Comparison of ENCODE assay signal across 8 cellular contexts in the genomic region with DNA sequence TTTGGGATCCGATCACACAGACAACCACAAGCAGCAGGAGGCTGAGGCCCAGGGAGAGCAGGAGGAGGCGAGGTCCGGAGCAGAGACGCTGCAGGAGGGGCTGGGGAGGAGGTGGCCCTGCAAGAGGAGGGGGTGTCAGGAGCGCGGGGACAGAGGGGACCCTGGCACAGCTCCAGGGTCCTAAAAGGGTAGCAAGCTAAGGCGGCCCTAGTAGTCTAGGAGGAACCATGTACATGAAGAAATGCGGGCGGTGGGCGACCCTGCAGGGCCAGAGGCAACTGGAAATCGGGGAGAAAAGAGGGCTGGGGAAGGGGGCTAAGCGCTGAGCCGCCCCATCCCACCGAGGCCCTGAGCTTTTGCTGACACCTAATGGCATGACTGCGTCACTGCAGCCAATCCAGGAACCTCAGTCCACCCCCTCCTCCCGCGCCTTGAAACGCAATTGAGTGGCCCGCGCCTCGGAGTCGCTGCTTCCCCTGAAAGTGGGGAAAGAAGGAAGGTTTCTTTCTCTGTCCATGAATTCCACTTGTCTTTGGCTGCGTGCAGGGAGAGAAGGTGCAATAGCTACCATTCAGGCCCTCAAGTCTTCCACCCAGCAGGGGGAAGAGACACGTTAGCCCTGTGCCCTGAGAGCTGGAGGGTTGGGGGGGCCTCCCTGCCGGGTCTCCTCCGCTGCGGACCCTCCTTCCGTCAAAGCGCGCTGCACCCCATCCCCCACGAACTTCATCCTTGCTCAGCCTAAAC. TPM values are rescaled to one million over a fixed set of nuclear protein-coding genes. Genes with fewer than 3 reads are reported as not detected.
DNase-seq lines count a peak whose midpoint lies in the region; ATAC-seq and TF ChIP-seq lines count a peak whose summit lies in the region.

No MANE protein-coding gene starts in this region.

- peak overlapping the region; percentile 42 to 64 for H3K4me3 Mint-ChIP-seq in effector memory CD8-positive, alpha-beta T cell

- H3K4me3 ChIP-seq in mesenchymal stem cell (ENCODE audit: insufficient read depth in 1 of 2, low read depth in 1 of 2, low read length in 2 of 2), result peak overlapping the region; percentile 33 to 74

- H2BK5ac ChIP-seq in mesenchymal stem cell (ENCODE audit: low read depth, low read length, poor library complexity, severe bottlenecking), result no peak overlapping the region

- no peak overlapping the region for H2AK5ac ChIP-seq in mesenchymal stem cell (ENCODE audit: low read length, severe bottlenecking)

- no peaks in the 10 kb centered on the region for H3K36me3 Mint-ChIP-seq in effector memory CD8-positive, alpha-beta T cell (ENCODE audit: insufficient read depth)

- TF ChIP-seq CTCF in GM20000 (IDR thresholded peaks at IDR 0.05; ENCODE audit: extremely low read depth, missing control alignments), result peak; percentile 81

- peaks cover 23% of the 10 kb centered on the region for H3K4me1 ChIP-seq in mesenchymal stem cell (ENCODE audit: control insufficient read depth, insufficient read depth, low read depth, low read length)

- in situ Hi-C loops in ACHN (cut with HindIII; ENCODE audit: low pct_ligation_motif_present, low pct_unique_long_range_greater_than_20kb, low sequenced_read_pairs), result no loop called here

- H3K4ac ChIP-seq in mesenchymal stem cell (ENCODE audit: low read depth in 1 of 2, low read length in 2 of 2), result peak overlapping the region; percentile 5 to 46

- peaks cover 15 to 49% of the 10 kb centered on the region in 2 experiments for H3K27me3 ChIP-seq in mesenchymal stem cell (ENCODE audit: control insufficient read depth in 1 of 2, insufficient read depth in 1 of 2, low read length in 2 of 2)

- H3K27me3 Mint-ChIP-seq in effector memory CD8-positive, alpha-beta T cell, result peaks cover 9% of the 10 kb centered on the region in 2 donors

- peak overlapping the region; percentile 64 for H4K91ac ChIP-seq in mesenchymal stem cell (ENCODE audit: low read length)

- peak overlapping the region in 1 of 2 experiments; percentile 49 for H3K14ac ChIP-seq in mesenchymal stem cell (ENCODE audit: low read length in 2 of 2)

- peak overlapping the region; percentile 73 for H3K9ac ChIP-seq in mesenchymal stem cell (ENCODE audit: low read length)

- peak overlapping the region; percentile 45 for H2BK120ac ChIP-seq in mesenchymal stem cell (ENCODE audit: low read depth, low read length)

- no peaks in the 10 kb centered on the region for H3K36me3 ChIP-seq in mesenchymal stem cell (ENCODE audit: control insufficient read depth in 1 of 2, insufficient read depth in 2 of 2, low read depth in 1 of 2, low read length in 2 of 2)

- no peak overlapping the region for H2BK15ac ChIP-seq in mesenchymal stem cell (ENCODE audit: low read depth, poor library complexity, severe bottlenecking)

- peak overlapping the region; percentile 82 to 89 for H3K18ac ChIP-seq in mesenchymal stem cell (ENCODE audit: low read depth in 1 of 2, low read length in 2 of 2)

- H3K23ac ChIP-seq in mesenchymal stem cell (ENCODE audit: low read length in 2 of 2), result no peak overlapping the region

- H4K8ac ChIP-seq in mesenchymal stem cell (ENCODE audit: low read length), result peak overlapping the region; percentile 89

- no peak overlapping the region for H2BK12ac ChIP-seq in mesenchymal stem cell (ENCODE audit: low read length in 2 of 2)

- H3K27ac ChIP-seq in mesenchymal stem cell (ENCODE audit: low read length, poor library complexity, severe bottlenecking), result no peak overlapping the region

- peak overlapping the region in 1 of 2 donors; percentile 45 for H3K27ac Mint-ChIP-seq in effector memory CD8-positive, alpha-beta T cell

- H3K4me2 ChIP-seq in mesenchymal stem cell (ENCODE audit: low read length, poor library complexity, severe bottlenecking), result peak overlapping the region; percentile 89

- H3K9me3 Mint-ChIP-seq in effector memory CD8-positive, alpha-beta T cell, result no peaks in the 10 kb centered on the region

- DNase-seq in ACHN (peak; percentile 76), GM20000 (ENCODE audit: low spot score) (peak; percentile 89), NCI-H748 (lab: John Stamatoyannopoulos, UW; ENCODE audit: unreplicated experiment) (peak; percentile 86), mesenchymal stem cell (peak; percentile 79)
- peak; percentile 36 to 39 for DNase-seq in activated CD8-positive, alpha-beta memory T cell treated with anti-CD3 and anti-CD28 coated beads for 4 hours (ENCODE audit: low read depth in 2 of 2)
- DNase-seq in effector memory CD8-positive, alpha-beta T cell, result peak; percentile 55 to 62 (median 55)
- peak; percentile 33 to 43 (median 34) for DNase-seq in stimulated activated CD4-positive, alpha-beta T cell treated with anti-CD3 and anti-CD28 coated beads, TNF-alpha, amount 100 ng/mL, for 48 hours (ENCODE audit: low read depth in 3 of 3)

- peak overlapping the region; percentile 6 for H2AFZ ChIP-seq in mesenchymal stem cell (ENCODE audit: low read depth, low read length)

- H3K9me3 ChIP-seq in mesenchymal stem cell (ENCODE audit: control insufficient read depth, low read length), result no peaks in the 10 kb centered on the region

- no peaks in the 10 kb centered on the region for H3K79me1 ChIP-seq in mesenchymal stem cell (replicated peaks; ENCODE audit: low read length, poor library complexity, severe bottlenecking)

- ATAC-seq in effector memory CD8-positive, alpha-beta T cell (replicated peaks), result peak; percentile 75
- ATAC-seq in HG02852 (IDR thresholded peaks at IDR 0.05; ENCODE audit: unreplicated experiment), result no peak

- 2% methylated on average over 11 of the region's 31 CpGs for WGBS in mesenchymal stem cell

- H3K4me1 Mint-ChIP-seq in effector memory CD8-positive, alpha-beta T cell (ENCODE audit: low read depth in 2 of 2), result peaks cover 6 to 8% of the 10 kb centered on the region in 2 donors

RNA-seq across cellular contexts. Expression of gene ASGR1, which starts 1.8 kb away (rescaled TPM):
- 1.2 TPM for polyA plus RNA-seq in mesenchymal stem cell (2013, experiment 1 of 2)
- polyA plus RNA-seq in mesenchymal stem cell (2013, experiment 2 of 2), result 1.1 TPM

RNA-seq across cellular contexts. Expression of gene DLG4, which starts 42.3 kb away (rescaled TPM):
- 21.6 TPM for polyA plus RNA-seq in mesenchymal stem cell (2013, experiment 1 of 2)
- polyA plus RNA-seq in mesenchymal stem cell (2013, experiment 2 of 2), result 20.4 TPM

RNA-seq across cellular contexts. Expression of gene ACADVL, which starts 42.4 kb away (rescaled TPM):
- polyA plus RNA-seq in mesenchymal stem cell (2013, experiment 1 of 2), result 273 TPM
- 278 TPM for polyA plus RNA-seq in mesenchymal stem cell (2013, experiment 2 of 2)

RNA-seq across cellular contexts. Expression of gene DVL2, which starts 56.9 kb away (rescaled TPM):
- 40.7 TPM for polyA plus RNA-seq in mesenchymal stem cell (2013, experiment 1 of 2)
- 39.7 TPM for polyA plus RNA-seq in mesenchymal stem cell (2013, experiment 2 of 2)

Comparison
In these comparisons a context has a peak if more than half of its experiments do, and no peak if none do; other contexts are left out.
1. DNase-seq: peak in every context shown above with its lines; median percentile 89 in GM20000; 86 in NCI-H748; 79 in mesenchymal stem cell; 76 in ACHN; 55 in effector memory CD8-positive, alpha-beta T cell; 38 in activated CD8-positive, alpha-beta memory T cell treated with anti-CD3 and anti-CD28 coated beads for 4 hours; 34 in stimulated activated CD4-positive, alpha-beta T cell treated with anti-CD3 and anti-CD28 coated beads, TNF-alpha, amount 100 ng/mL, for 48 hours.